Comparison of ENCODE assay signal across 8 cellular contexts in the genomic region with DNA sequence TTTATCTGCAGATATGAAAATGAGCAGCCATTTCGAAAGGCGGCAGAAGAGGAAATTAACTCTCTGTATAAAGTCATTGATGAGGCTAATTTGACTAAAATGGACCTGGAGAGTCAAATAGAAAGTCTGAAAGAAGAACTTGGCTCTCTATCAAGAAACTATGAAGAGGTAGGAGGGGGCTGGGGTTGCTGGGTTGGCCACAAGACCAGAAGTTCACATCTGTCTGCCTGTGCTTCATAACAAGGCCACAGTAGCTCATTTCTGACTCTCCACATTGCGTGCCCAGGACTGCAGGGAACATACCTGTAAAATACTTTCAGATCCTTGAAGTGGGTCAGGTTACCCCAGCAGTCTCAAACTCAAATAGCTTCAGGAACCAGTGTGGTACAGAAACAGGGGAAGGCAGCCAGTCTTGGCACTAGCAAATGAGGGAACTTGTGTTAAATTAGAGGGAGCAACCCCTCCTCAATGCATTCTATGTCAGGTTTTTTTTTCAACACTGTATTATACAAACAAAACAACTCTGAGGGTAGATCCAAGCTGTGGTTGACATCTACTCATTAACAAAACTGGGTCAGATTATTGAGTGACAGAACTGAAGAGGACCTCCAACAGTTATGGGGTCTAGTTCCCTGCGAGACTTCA. TPM values are rescaled to one million over a fixed set of nuclear protein-coding genes. Genes with fewer than 3 reads are reported as not detected.
A peak's percentile ranks its signal among the peaks of the same experiment; 100 is the strongest.
DNase-seq lines count a peak whose midpoint lies in the region; ATAC-seq and TF ChIP-seq lines count a peak whose summit lies in the region.

No MANE protein-coding gene starts in this region.

- 64% methylated on average over 4 of the region's 4 CpGs for WGBS in prostate gland

- intact Hi-C loops in prostate gland (cut with DNase I), result no loop called here

- no peaks in the 10 kb centered on the region for H3K27me3 ChIP-seq in prostate gland (replicated peaks; ENCODE audit: insufficient read depth)

- ATAC-seq in GM18519 (IDR thresholded peaks at IDR 0.05; ENCODE audit: low FRiP score, unreplicated experiment), result peak; percentile 82
- ATAC-seq in HG02610 (IDR thresholded peaks at IDR 0.05; ENCODE audit: unreplicated experiment), result peak; percentile 96

- DNase-seq in NCI-H69 (lab: John Stamatoyannopoulos, UW) (peak; percentile 24), germinal center (ENCODE audit: low spot score) (peak; percentile 86), prostate gland (ENCODE audit: low spot score) (no peak), ecto neural progenitor cell (ENCODE audit: low spot score) (no peak), cerebellar nuclear complex (lab: John Stamatoyannopoulos, UW) (no peak), kidney tubule cell (ENCODE audit: low spot score) (no peak)

- no peaks in the 10 kb centered on the region for H3K36me3 ChIP-seq in prostate gland

- peaks cover 6% of the 10 kb centered on the region for H3K4me1 ChIP-seq in prostate gland (replicated peaks)

- TF ChIP-seq CTCF in prostate gland (IDR thresholded peaks at IDR 0.05), result no peak

- no peak for TF ChIP-seq POLR2A in prostate gland (IDR thresholded peaks at IDR 0.05)

- H3K4me3 ChIP-seq in prostate gland, result no peak overlapping the region

- no peaks in the 10 kb centered on the region for H3K9me3 ChIP-seq in prostate gland

- no peak overlapping the region for H3K27ac ChIP-seq in prostate gland

RNA-seq across cellular contexts. Expression of a gene that starts 48.7 kb away (rescaled TPM):
- not detected for total RNA-seq in prostate gland

Comparison
In these comparisons a context has a peak if more than half of its experiments do, and no peak if none do; other contexts are left out.
1. DNase-seq: peak in NCI-H69 (single experiment) and germinal center (single experiment); none in prostate gland (single experiment), ecto neural progenitor cell (single experiment), cerebellar nuclear complex (0 of 2) and kidney tubule cell (single experiment).